1 cellular context compared by ENCODE assay signal in genomic region chr11:47631473-47631872, GRCh38.
TF ChIP-seq lines count a peak whose summit lies in the region.

No MANE protein-coding gene starts in this region.

TF ChIP-seq in GM12878, 131 proteins besides CTCF, POLR2A, EP300 and RAD21:
- no peak for TF ChIP-seq RELB (IDR thresholded peaks at IDR 0.05; ENCODE audit: low read depth)
- no peak for TF ChIP-seq ASH2L (IDR thresholded peaks at IDR 0.05; ENCODE audit: borderline replicate concordance, low read depth)
- TF ChIP-seq, protein P1, sequence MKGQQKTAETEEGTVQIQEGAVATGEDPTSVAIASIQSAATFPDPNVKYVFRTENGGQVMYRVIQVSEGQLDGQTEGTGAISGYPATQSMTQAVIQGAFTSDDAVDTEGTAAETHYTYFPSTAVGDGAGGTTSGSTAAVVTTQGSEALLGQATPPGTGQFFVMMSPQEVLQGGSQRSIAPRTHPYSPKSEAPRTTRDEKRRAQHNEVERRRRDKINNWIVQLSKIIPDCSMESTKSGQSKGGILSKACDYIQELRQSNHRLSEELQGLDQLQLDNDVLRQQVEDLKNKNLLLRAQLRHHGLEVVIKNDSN (IDR thresholded peaks at IDR 0.05; ENCODE audit: borderline replicate concordance, extremely low read length, insufficient read depth, low read depth, low read length): no peak
- TF ChIP-seq HCFC1 (IDR thresholded peaks at IDR 0.05; ENCODE audit: low read length): no peak
- no peak for TF ChIP-seq MEF2B (IDR thresholded peaks at IDR 0.05; ENCODE audit: partially characterized antibody, poor library complexity, severe bottlenecking)
- no peak for TF ChIP-seq ETV6 (conservative IDR thresholded peaks at IDR 0.05 in 1 of 2, IDR thresholded peaks at IDR 0.05 in 1 of 2; ENCODE audit: borderline replicate concordance in 1 of 2, low read depth in 1 of 2)
- TF ChIP-seq ZBED1 (IDR thresholded peaks at IDR 0.05; ENCODE audit: borderline replicate concordance): no peak
- no peak for TF ChIP-seq NR2C1 (IDR thresholded peaks at IDR 0.05)
- TF ChIP-seq HDAC2 (IDR thresholded peaks at IDR 0.05): no peak
- no peak for TF ChIP-seq PML (IDR thresholded peaks at IDR 0.05; ENCODE audit: low read length)
- no peak for TF ChIP-seq SIN3A (IDR thresholded peaks at IDR 0.05; ENCODE audit: low read depth, low read length)
- TF ChIP-seq ZNF217 (IDR thresholded peaks at IDR 0.05): no peak
- TF ChIP-seq, protein P2, sequence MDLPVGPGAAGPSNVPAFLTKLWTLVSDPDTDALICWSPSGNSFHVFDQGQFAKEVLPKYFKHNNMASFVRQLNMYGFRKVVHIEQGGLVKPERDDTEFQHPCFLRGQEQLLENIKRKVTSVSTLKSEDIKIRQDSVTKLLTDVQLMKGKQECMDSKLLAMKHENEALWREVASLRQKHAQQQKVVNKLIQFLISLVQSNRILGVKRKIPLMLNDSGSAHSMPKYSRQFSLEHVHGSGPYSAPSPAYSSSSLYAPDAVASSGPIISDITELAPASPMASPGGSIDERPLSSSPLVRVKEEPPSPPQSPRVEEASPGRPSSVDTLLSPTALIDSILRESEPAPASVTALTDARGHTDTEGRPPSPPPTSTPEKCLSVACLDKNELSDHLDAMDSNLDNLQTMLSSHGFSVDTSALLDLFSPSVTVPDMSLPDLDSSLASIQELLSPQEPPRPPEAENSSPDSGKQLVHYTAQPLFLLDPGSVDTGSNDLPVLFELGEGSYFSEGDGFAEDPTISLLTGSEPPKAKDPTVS (IDR thresholded peaks at IDR 0.05; ENCODE audit: low read depth, low read length): no peak
